1 cellular context compared by ENCODE assay signal in genomic region chr12:49610785-49611184, GRCh38. TPM values are rescaled to one million over a fixed set of nuclear protein-coding genes. Genes with fewer than 3 reads are reported as not detected.
"Had no signal": no experiment of that assay in that cellular context is flagged by ENCODE, and none has a peak within 500 bp of the region (broad histone marks: within the 10 kb centered on the region; RNA-seq: fewer than 3 reads in every experiment).

No MANE protein-coding gene starts in this region.

RNA-seq across cellular contexts. Expression of gene FAM186B, which starts 5.3 kb away (rescaled TPM):
- total RNA-seq: epithelial cell of proximal tubule had no signal
